ENCODE assay signal across 21 cellular contexts in the genomic region with DNA sequence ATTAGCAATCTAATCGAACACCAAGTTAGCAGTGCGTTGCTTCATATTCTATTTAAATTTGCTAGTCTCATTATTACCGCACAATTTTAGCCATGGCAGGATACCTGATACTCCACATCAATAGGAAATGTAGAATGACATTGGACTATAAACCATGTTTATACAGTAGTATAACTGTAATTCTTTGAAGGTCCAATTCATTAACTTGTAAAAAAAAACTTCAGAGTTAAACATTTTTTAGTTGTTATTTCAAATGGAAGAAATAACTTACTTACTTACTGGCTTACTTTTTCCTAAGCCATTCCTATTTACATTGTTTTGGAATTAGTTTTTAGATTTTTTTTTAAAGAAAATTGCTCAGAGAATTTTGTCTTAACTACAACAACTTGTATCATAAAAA. TPM values are rescaled to one million over a fixed set of nuclear protein-coding genes. Genes with fewer than 3 reads are reported as not detected.
"Had no signal": no experiment of that assay in that cellular context is flagged by ENCODE, and none has a peak within 500 bp of the region (broad histone marks: within the 10 kb centered on the region; RNA-seq: fewer than 3 reads in every experiment).

No MANE protein-coding gene starts in this region.

- DNase-seq: effector memory CD4-positive, alpha-beta T cell; foreskin melanocyte; heart left ventricle; left ventricle myocardium inferior; lower lobe of right lung; nephron progenitor cell; posterior cingulate gyrus; spleen; stimulated activated CD4-positive, alpha-beta T cell treated with anti-CD3 and anti-CD28 coated beads, Interleukin-15, amount 100 ng/mL, for 24 hours; stimulated activated CD4-positive, alpha-beta T cell treated with anti-CD3 and anti-CD28 coated beads, Interleukin-1b, Interleukin-23, amount 100 ng/mL, for 48 hours; stimulated activated CD4-positive, alpha-beta T cell treated with anti-CD3 and anti-CD28 coated beads, Interleukin-4, amount 100 ng/mL, for 24 hours; tibial artery; upper lobe of left lung had no signal

- ATAC-seq: heart left ventricle; lower lobe of right lung; sciatic nerve; stimulated activated memory B cell treated with anti-CD40 and anti-IgM and Interleukin-4, amounts not matched to agents 10 μg/mL and 1 μg/mL and 100 μg/mL, for 72 hours had no signal

- H3K4me3 ChIP-seq: heart left ventricle, left ventricle myocardium inferior, lower lobe of right lung, spleen, tibial artery, upper lobe of left lung, vagina had no signal

- H3K9me3 ChIP-seq: heart left ventricle, left ventricle myocardium inferior, lower lobe of right lung, spleen, tibial artery, upper lobe of left lung, vagina had no signal

- H3K27me3 ChIP-seq: heart left ventricle, spleen, tibial artery, upper lobe of left lung, vagina had no signal

- H3K27ac ChIP-seq: heart left ventricle, left ventricle myocardium inferior, lower lobe of right lung, spleen, tibial artery, vagina had no signal

- FAIRE-seq: keratinocyte had no signal

- H3K36me3 ChIP-seq: left ventricle myocardium inferior, lower lobe of right lung, tibial artery, upper lobe of left lung, vagina had no signal

RNA-seq across cellular contexts. Expression of gene ACOT12, which starts 35.4 kb away (rescaled TPM):
- total RNA-seq: epithelial cell of proximal tubule, glomerular endothelial cell, heart left ventricle, left ventricle myocardium inferior, lower lobe of right lung, mesothelial cell of epicardium, omental fat pad, sciatic nerve, spleen, upper lobe of left lung, vagina had no signal
- polyA plus RNA-seq: heart left ventricle, keratinocyte had no signal
